18 cellular contexts compared by ENCODE assay signal in the genomic region with DNA sequence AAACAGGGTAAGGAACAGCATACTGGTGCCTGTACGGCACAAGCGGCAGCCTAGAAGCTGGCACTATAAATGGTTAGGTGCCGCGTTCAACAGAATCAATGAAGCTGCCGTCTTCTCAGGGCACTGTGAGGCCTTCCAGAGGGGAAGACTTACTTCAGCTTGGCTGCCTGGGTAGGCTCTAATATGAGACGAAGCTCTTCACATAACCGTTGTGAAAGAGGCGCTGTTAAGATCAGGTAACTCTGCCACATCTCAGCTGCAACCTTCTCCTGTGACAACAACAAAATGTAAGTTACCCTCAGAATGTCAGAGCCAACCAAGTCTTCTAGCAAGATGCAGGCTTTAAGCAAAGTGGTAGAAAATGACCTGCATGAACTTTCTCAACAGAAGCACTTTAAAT. TPM values are rescaled to one million over a fixed set of nuclear protein-coding genes. Genes with fewer than 3 reads are reported as not detected.
DNase-seq lines count a peak whose midpoint lies in the region; ATAC-seq and TF ChIP-seq lines count a peak whose summit lies in the region.
"Had no signal": no experiment of that assay in that cellular context is flagged by ENCODE, and none has a peak within 500 bp of the region (broad histone marks: within the 10 kb centered on the region; RNA-seq: fewer than 3 reads in every experiment).

No MANE protein-coding gene starts in this region.

- no peak overlapping the region for H3K27ac ChIP-seq in ovary
- H3K27ac ChIP-seq: 22Rv1; A549; BLaER1 treated with 17β-estradiol and CSF1 and Interleukin-3, amounts not matched to agents 10 nM and 100 nM; C4-2B had no signal

- H3K9me3 Mint-ChIP-seq in endothelial cell (ENCODE audit: unreplicated experiment) (no peaks in the 10 kb centered on the region), neural crest cell (no peaks in the 10 kb centered on the region)
- no peaks in the 10 kb centered on the region for H3K9me3 Mint-ChIP-seq in activated naive CD8-positive, alpha-beta T cell treated with anti-CD3 and anti-CD28 coated beads, Interleukin-2, amount 50 U/mL, for 24 hours
- H3K9me3 Mint-ChIP-seq: CD4-positive, alpha-beta T cell; CD8-positive, alpha-beta T cell had no signal

- peak overlapping the region; percentile 54 for H3K4me3 Mint-ChIP-seq in endothelial cell (ENCODE audit: unreplicated experiment)
- no peak overlapping the region for H3K4me3 Mint-ChIP-seq in neural crest cell
- H3K4me3 Mint-ChIP-seq in activated naive CD8-positive, alpha-beta T cell treated with anti-CD3 and anti-CD28 coated beads, Interleukin-2, amount 50 U/mL, for 24 hours = no peak overlapping the region
- H3K4me3 Mint-ChIP-seq: B cell; CD4-positive, alpha-beta T cell; CD8-positive, alpha-beta T cell had no signal

- H3K27me3 ChIP-seq in ovary = no peaks in the 10 kb centered on the region
- H3K27me3 ChIP-seq: BLaER1 treated with 17β-estradiol and CSF1 and Interleukin-3, amounts not matched to agents 10 nM and 100 nM had no signal

- peak; percentile 75 for DNase-seq in NCI-H2227 (lab: John Stamatoyannopoulos, UW; ENCODE audit: unreplicated experiment)
- DNase-seq in endothelial cell (ENCODE audit: low spot score) = no peak
- DNase-seq in neural crest cell (ENCODE audit: low read depth, low spot score) = no peak
- DNase-seq in activated naive CD8-positive, alpha-beta T cell treated with anti-CD3 and anti-CD28 coated beads, Interleukin-2, amount 50 U/mL, for 24 hours = no peak
- no peak for DNase-seq in ovary
- no peak for DNase-seq in NCI-H510A treated with DMSO at 0.1 percent for 48 hours (lab: John Stamatoyannopoulos, UW)
- DNase-seq: AML-193; Caco-2; Calu3; CD4-positive, alpha-beta T cell; CD8-positive, alpha-beta T cell; DMS79 treated with DMSO at 0.1 percent for 48 hours; GF-D8 had no signal

- no peak overlapping the region for H3K4me3 ChIP-seq in ovary
- H3K4me3 ChIP-seq: A549; BLaER1 treated with 17β-estradiol and CSF1 and Interleukin-3, amounts not matched to agents 10 nM and 100 nM had no signal

- no peaks in the 10 kb centered on the region for H3K36me3 ChIP-seq in ovary

- intact Hi-C loops in ovary (cut with DNase I) = no loop called here

- H3K4me1 Mint-ChIP-seq in endothelial cell (ENCODE audit: unreplicated experiment) (no peaks in the 10 kb centered on the region), neural crest cell (no peaks in the 10 kb centered on the region)
- no peaks in the 10 kb centered on the region for H3K4me1 Mint-ChIP-seq in activated naive CD8-positive, alpha-beta T cell treated with anti-CD3 and anti-CD28 coated beads, Interleukin-2, amount 50 U/mL, for 24 hours
- H3K4me1 Mint-ChIP-seq: B cell had no signal

- no peak for TF ChIP-seq POLR2A in ovary (IDR thresholded peaks at IDR 0.05)

- no peak for TF ChIP-seq CTCF in endothelial cell (IDR thresholded peaks at IDR 0.05; ENCODE audit: unreplicated experiment)
- no peak for TF ChIP-seq CTCF in neural crest cell (conservative IDR thresholded peaks at IDR 0.05)
- no peak for TF ChIP-seq CTCF in ovary (IDR thresholded peaks at IDR 0.05)

- no peaks in the 10 kb centered on the region for H3K4me1 ChIP-seq in ovary (ENCODE audit: insufficient read depth)
- H3K4me1 ChIP-seq: A549; BLaER1 treated with 17β-estradiol and CSF1 and Interleukin-3, amounts not matched to agents 10 nM and 100 nM had no signal

- TF ChIP-seq EP300 in ovary (IDR thresholded peaks at IDR 0.05) = no peak

- H3K9me3 ChIP-seq in ovary = no peaks in the 10 kb centered on the region
- H3K9me3 ChIP-seq: A549; BLaER1 treated with 17β-estradiol and CSF1 and Interleukin-3, amounts not matched to agents 10 nM and 100 nM; Caco-2 had no signal

- WGBS in ovary, 3 donors = 92 to 93% (median 92%) methylated on average over 8 of the region's 8 CpGs

- H3K27ac Mint-ChIP-seq in endothelial cell (ENCODE audit: unreplicated experiment) (no peak overlapping the region), neural crest cell (ENCODE audit: unreplicated experiment) (peak overlapping the region; percentile 27)
- no peak overlapping the region for H3K27ac Mint-ChIP-seq in activated naive CD8-positive, alpha-beta T cell treated with anti-CD3 and anti-CD28 coated beads, Interleukin-2, amount 50 U/mL, for 24 hours
- H3K27ac Mint-ChIP-seq: B cell; CD4-positive, alpha-beta T cell; CD8-positive, alpha-beta T cell had no signal

- ATAC-seq in activated naive CD8-positive, alpha-beta T cell treated with anti-CD3 and anti-CD28 coated beads, Interleukin-2, amount 50 U/mL, for 24 hours = no peak
- ATAC-seq: A549; CD8-positive, alpha-beta T cell had no signal

- H3K36me3 Mint-ChIP-seq in endothelial cell (ENCODE audit: low read depth, unreplicated experiment) (peaks cover 41% of the 10 kb centered on the region), neural crest cell (ENCODE audit: low read depth) (peaks cover 10% of the 10 kb centered on the region)
- peaks cover 57% of the 10 kb centered on the region for H3K36me3 Mint-ChIP-seq in activated naive CD8-positive, alpha-beta T cell treated with anti-CD3 and anti-CD28 coated beads, Interleukin-2, amount 50 U/mL, for 24 hours (ENCODE audit: low read depth)

- no peaks in the 10 kb centered on the region for H3K27me3 Mint-ChIP-seq in endothelial cell (ENCODE audit: unreplicated experiment)
- no peaks in the 10 kb centered on the region for H3K27me3 Mint-ChIP-seq in neural crest cell (ENCODE audit: low read depth)
- H3K27me3 Mint-ChIP-seq in activated naive CD8-positive, alpha-beta T cell treated with anti-CD3 and anti-CD28 coated beads, Interleukin-2, amount 50 U/mL, for 24 hours = no peaks in the 10 kb centered on the region
- H3K27me3 Mint-ChIP-seq: B cell; CD4-positive, alpha-beta T cell had no signal

RNA-seq across cellular contexts. Expression of a gene that starts 12.0 kb away (rescaled TPM):
- 16.0 TPM for total RNA-seq in endothelial cell (ENCODE audit: unreplicated experiment)
- 53.0 and 54.7 TPM in 2 replicates for total RNA-seq in neural crest cell
- 10 to 100 TPM; 11.8 to 44.0 (median 27.5) TPM for total RNA-seq in ovary
- polyA plus RNA-seq in ovary = 10 to 100 TPM; 20.0 to 26.2 TPM
